8 cellular contexts compared by ENCODE assay signal in the genomic region with DNA sequence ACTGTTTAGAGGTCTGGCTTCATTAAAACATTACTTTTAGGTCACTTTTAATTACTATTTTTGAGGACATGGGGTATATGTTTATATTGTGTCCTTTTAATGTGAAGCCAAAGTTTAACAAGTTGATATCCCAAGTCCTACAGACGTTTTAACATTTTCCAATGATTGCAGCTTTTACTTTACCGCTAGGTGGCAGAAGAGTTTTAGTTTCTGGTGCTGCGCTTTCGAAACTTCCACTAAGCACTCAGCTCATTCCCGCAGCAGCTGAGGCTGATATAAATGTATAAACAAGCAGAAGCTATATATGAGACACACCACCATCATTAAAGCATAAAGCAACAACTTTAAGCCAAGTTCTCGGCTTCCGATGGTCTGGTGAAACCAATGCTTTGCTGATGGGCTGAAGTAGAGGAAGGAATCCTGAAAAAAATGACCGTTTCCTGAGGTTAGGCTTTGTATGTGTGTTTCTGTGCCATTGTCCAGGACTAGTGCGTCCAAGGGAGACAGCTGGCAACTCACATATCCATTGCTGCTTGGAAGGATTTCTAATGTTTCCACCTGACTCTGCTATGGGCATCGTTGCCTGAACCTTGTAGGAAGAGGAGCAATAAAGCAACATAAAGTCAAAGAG.
A peak's percentile ranks its signal among the peaks of the same experiment; 100 is the strongest.
DNase-seq lines count a peak whose midpoint lies in the region; ATAC-seq and TF ChIP-seq lines count a peak whose summit lies in the region.

No MANE protein-coding gene starts in this region.

- no peaks in the 10 kb centered on the region for H3K9me3 ChIP-seq in SK-N-MC (ENCODE audit: low read depth, low read length)
- H3K9me3 ChIP-seq in neural cell (ENCODE audit: low read length): no peaks in the 10 kb centered on the region

- no peak overlapping the region for H3K4me3 Mint-ChIP-seq in activated CD4-positive, alpha-beta memory T cell treated with anti-CD3 and anti-CD28 coated beads for 36 hours
- H3K4me3 Mint-ChIP-seq in activated CD4-positive, alpha-beta memory T cell treated with anti-CD3 and anti-CD28 coated beads, Interleukin-2, amount 10 ng/mL, durations not matched to agents 7 days and 5 days: no peak overlapping the region
- H3K4me3 Mint-ChIP-seq in activated T-cell treated with anti-CD3 and anti-CD28 coated beads, Interleukin-2, amount 50 U/mL, for 24 hours: no peak overlapping the region

- H3K9me2 ChIP-seq in neural cell (ENCODE audit: insufficient read depth, low read length): no peaks in the 10 kb centered on the region

- H3K4me2 ChIP-seq in neural cell (ENCODE audit: low read length): no peak overlapping the region

- peak; percentile 9 for DNase-seq in activated CD4-positive, alpha-beta memory T cell treated with anti-CD3 and anti-CD28 coated beads for 36 hours
- DNase-seq in activated CD4-positive, alpha-beta memory T cell treated with anti-CD3 and anti-CD28 coated beads, Interleukin-2, amount 10 ng/mL, durations not matched to agents 7 days and 5 days: no peak
- DNase-seq in NCI-H128 (lab: John Stamatoyannopoulos, UW; ENCODE audit: unreplicated experiment): peak; percentile 73
- peak; percentile 77 for DNase-seq in SK-N-MC (ENCODE audit: low read depth, low spot score)
- peak; percentile 13 for DNase-seq in fibroblast of gingiva (ENCODE audit: low read depth)
- DNase-seq in activated T-cell treated with anti-CD3 and anti-CD28 coated beads, Interleukin-2, amount 50 U/mL, for 24 hours: no peak

- no peaks in the 10 kb centered on the region for H4K20me1 ChIP-seq in neural cell (ENCODE audit: insufficient read depth)

- no peak overlapping the region for H3K27ac ChIP-seq in SK-N-MC
- H3K27ac ChIP-seq in neural cell (ENCODE audit: low read length): no peak overlapping the region

- no peaks in the 10 kb centered on the region for H3K36me3 ChIP-seq in SK-N-MC (ENCODE audit: insufficient read depth, low read length)
- H3K36me3 ChIP-seq in neural cell (ENCODE audit: insufficient read depth, low read length): no peaks in the 10 kb centered on the region

- POLR2A ChIA-PET in activated CD4-positive, alpha-beta memory T cell treated with anti-CD3 and anti-CD28 coated beads for 36 hours (lab: Charles Lee): no interaction called here
- POLR2A ChIA-PET in activated CD4-positive, alpha-beta memory T cell treated with anti-CD3 and anti-CD28 coated beads, Interleukin-2, amount 10 ng/mL, durations not matched to agents 7 days and 5 days (lab: Charles Lee): no interaction called here

- H3K27me3 Mint-ChIP-seq in activated CD4-positive, alpha-beta memory T cell treated with anti-CD3 and anti-CD28 coated beads for 36 hours: no peaks in the 10 kb centered on the region
- no peaks in the 10 kb centered on the region for H3K27me3 Mint-ChIP-seq in activated CD4-positive, alpha-beta memory T cell treated with anti-CD3 and anti-CD28 coated beads, Interleukin-2, amount 10 ng/mL, durations not matched to agents 7 days and 5 days
- H3K27me3 Mint-ChIP-seq in activated T-cell treated with anti-CD3 and anti-CD28 coated beads, Interleukin-2, amount 50 U/mL, for 24 hours: no peaks in the 10 kb centered on the region

- H3K9me3 Mint-ChIP-seq in activated CD4-positive, alpha-beta memory T cell treated with anti-CD3 and anti-CD28 coated beads for 36 hours: no peaks in the 10 kb centered on the region
- no peaks in the 10 kb centered on the region for H3K9me3 Mint-ChIP-seq in activated CD4-positive, alpha-beta memory T cell treated with anti-CD3 and anti-CD28 coated beads, Interleukin-2, amount 10 ng/mL, durations not matched to agents 7 days and 5 days
- H3K9me3 Mint-ChIP-seq in activated T-cell treated with anti-CD3 and anti-CD28 coated beads, Interleukin-2, amount 50 U/mL, for 24 hours: no peaks in the 10 kb centered on the region

- CTCF ChIA-PET in activated CD4-positive, alpha-beta memory T cell treated with anti-CD3 and anti-CD28 coated beads for 36 hours (lab: Charles Lee): interaction anchor here (0.7 to 1.5 kb wide), 5 partner anchors 11 to 532 kb away, joined by 3 to 6 read pairs (median 4); no protein-coding TSS in a partner anchor
- CTCF ChIA-PET in activated CD4-positive, alpha-beta memory T cell treated with anti-CD3 and anti-CD28 coated beads, Interleukin-2, amount 10 ng/mL, durations not matched to agents 7 days and 5 days (lab: Charles Lee): interaction anchor here (0.6 to 1.3 kb wide), 5 partner anchors 8 to 532 kb away, joined by 3 to 4 read pairs (median 3); no protein-coding TSS in a partner anchor

- H2AFZ ChIP-seq in neural cell (ENCODE audit: low read depth, low read length): no peak overlapping the region

- peak; percentile 89 for TF ChIP-seq CTCF in neural cell (IDR thresholded peaks at IDR 0.05; ENCODE audit: poor library complexity, severe bottlenecking)

- peak; percentile 95 for TF ChIP-seq RAD21 in neural cell (conservative IDR thresholded peaks at IDR 0.05)

- H3K4me1 Mint-ChIP-seq in activated CD4-positive, alpha-beta memory T cell treated with anti-CD3 and anti-CD28 coated beads for 36 hours (ENCODE audit: low read depth): peaks cover 5% of the 10 kb centered on the region
- H3K4me1 Mint-ChIP-seq in activated CD4-positive, alpha-beta memory T cell treated with anti-CD3 and anti-CD28 coated beads, Interleukin-2, amount 10 ng/mL, durations not matched to agents 7 days and 5 days: no peaks in the 10 kb centered on the region
- H3K4me1 Mint-ChIP-seq in activated T-cell treated with anti-CD3 and anti-CD28 coated beads, Interleukin-2, amount 50 U/mL, for 24 hours (ENCODE audit: low read depth): peaks cover 5% of the 10 kb centered on the region

- H3K27ac Mint-ChIP-seq in activated CD4-positive, alpha-beta memory T cell treated with anti-CD3 and anti-CD28 coated beads for 36 hours: no peak overlapping the region
- H3K27ac Mint-ChIP-seq in activated CD4-positive, alpha-beta memory T cell treated with anti-CD3 and anti-CD28 coated beads, Interleukin-2, amount 10 ng/mL, durations not matched to agents 7 days and 5 days: no peak overlapping the region
- no peak overlapping the region for H3K27ac Mint-ChIP-seq in activated T-cell treated with anti-CD3 and anti-CD28 coated beads, Interleukin-2, amount 50 U/mL, for 24 hours

- H3K36me3 Mint-ChIP-seq in activated CD4-positive, alpha-beta memory T cell treated with anti-CD3 and anti-CD28 coated beads for 36 hours: no peaks in the 10 kb centered on the region
- H3K36me3 Mint-ChIP-seq in activated CD4-positive, alpha-beta memory T cell treated with anti-CD3 and anti-CD28 coated beads, Interleukin-2, amount 10 ng/mL, durations not matched to agents 7 days and 5 days (ENCODE audit: low read depth): no peaks in the 10 kb centered on the region
- no peaks in the 10 kb centered on the region for H3K36me3 Mint-ChIP-seq in activated T-cell treated with anti-CD3 and anti-CD28 coated beads, Interleukin-2, amount 50 U/mL, for 24 hours (ENCODE audit: low read depth)

- no peaks in the 10 kb centered on the region for H3K27me3 ChIP-seq in neural cell (ENCODE audit: insufficient read depth, low read depth, low read length)

- TF ChIP-seq EP300 in neural cell (conservative IDR thresholded peaks at IDR 0.05; ENCODE audit: poor library complexity, severe bottlenecking): peak; percentile 27

- no peak overlapping the region for H3K4me3 ChIP-seq in SK-N-MC
- H3K4me3 ChIP-seq in neural cell (ENCODE audit: low read length): no peak overlapping the region

- peak; percentile 76 for ATAC-seq in HG02623 (IDR thresholded peaks at IDR 0.05; ENCODE audit: unreplicated experiment)

- intact Hi-C loops in activated CD4-positive, alpha-beta memory T cell treated with anti-CD3 and anti-CD28 coated beads for 36 hours (cut with micrococcal nuclease): no loop called here

- H3F3A ChIP-seq in neural cell (ENCODE audit: insufficient read depth, low read length, poor library complexity, severe bottlenecking): no peaks in the 10 kb centered on the region

- no peaks in the 10 kb centered on the region for H3K79me2 ChIP-seq in neural cell (replicated peaks; ENCODE audit: insufficient read depth, low read length)

- H3K9ac ChIP-seq in SK-N-MC (ENCODE audit: insufficient read length) (no peak overlapping the region), neural cell (ENCODE audit: low read length) (no peak overlapping the region)

TF ChIP-seq in neural cell, 6 proteins besides CTCF, POLR2A, EP300 and RAD21:
- peak; percentile 27 for TF ChIP-seq POLR2AphosphoS5 (IDR thresholded peaks at IDR 0.05)
- TF ChIP-seq SMC3 (conservative IDR thresholded peaks at IDR 0.05; ENCODE audit: poor library complexity): peak; percentile 82
- no peak for TF ChIP-seq MXI1 (conservative IDR thresholded peaks at IDR 0.05; ENCODE audit: poor library complexity, severe bottlenecking)

Comparison
In these comparisons a context has a peak if more than half of its experiments do, and no peak if none do; other contexts are left out.
1. DNase-seq: peak in activated CD4-positive, alpha-beta memory T cell treated with anti-CD3 and anti-CD28 coated beads for 36 hours (single experiment), NCI-H128 (single experiment), SK-N-MC (single experiment) and fibroblast of gingiva (single experiment); none in activated CD4-positive, alpha-beta memory T cell treated with anti-CD3 and anti-CD28 coated beads, Interleukin-2, amount 10 ng/mL, durations not matched to agents 7 days and 5 days (single experiment) and activated T-cell treated with anti-CD3 and anti-CD28 coated beads, Interleukin-2, amount 50 U/mL, for 24 hours (single experiment).